8 cellular contexts compared by ENCODE assay signal in the genomic region with DNA sequence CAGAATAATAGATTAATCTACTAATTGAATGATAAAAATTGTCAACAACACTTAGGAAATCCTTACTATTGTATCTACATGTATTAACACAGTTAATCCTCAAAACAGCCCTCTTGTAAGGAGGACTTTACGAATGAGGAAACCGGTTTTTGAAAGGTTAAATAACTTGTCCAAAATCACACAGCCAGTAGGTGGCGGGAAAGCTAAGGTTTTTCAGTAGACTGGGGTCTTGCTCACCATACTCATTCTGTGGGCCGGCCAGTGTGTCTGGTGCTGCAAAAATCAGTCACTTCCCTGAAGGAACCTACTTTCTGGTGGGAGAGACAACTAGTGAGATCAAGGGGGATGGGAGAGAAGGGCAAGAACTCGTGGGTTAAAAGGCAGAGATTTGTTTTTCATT. TPM values are rescaled to one million over a fixed set of nuclear protein-coding genes. Genes with fewer than 3 reads are reported as not detected.
DNase-seq lines count a peak whose midpoint lies in the region; ATAC-seq and TF ChIP-seq lines count a peak whose summit lies in the region.

No MANE protein-coding gene starts in this region.

- intact Hi-C loops in left ventricle myocardium inferior (cut with micrococcal nuclease) = no loop called here
- intact Hi-C loops in testis (cut with DNase I; ENCODE audit: low total_unique reads) = no loop called here
- intact Hi-C loops in vagina (cut with DNase I) = loop anchor here (10.0 kb wide), 1 partner anchor 107 kb away; no protein-coding TSS in a partner anchor

- DNase-seq in left ventricle myocardium inferior (no peak), right atrium auricular region (ENCODE audit: low spot score) (no peak), NOMO-1 treated with dmso at 0.1 percent for 144 hours (lab: John Stamatoyannopoulos, UW; ENCODE audit: unreplicated experiment) (peak; percentile 63), epithelial cell of proximal tubule (ENCODE audit: low read depth) (no peak), testis (peak; percentile 55), kidney glomerular epithelial cell (lab: John Stamatoyannopoulos, UW) (no peak), vagina (ENCODE audit: extremely low spot score in 2 of 2) (no peak), left lobe of liver (ENCODE audit: low spot score) (no peak)

- H3K4me1 ChIP-seq in left ventricle myocardium inferior (peaks cover 30% of the 10 kb centered on the region), right atrium auricular region (peaks cover 0 to 25% of the 10 kb centered on the region in 2 donors), testis (peaks cover 20% of the 10 kb centered on the region), vagina (peaks cover 15% of the 10 kb centered on the region)

- H3K4me3 ChIP-seq in left ventricle myocardium inferior (no peak overlapping the region), right atrium auricular region (no peak overlapping the region), epithelial cell of proximal tubule (ENCODE audit: low read depth, low read length) (no peak overlapping the region), testis (no peak overlapping the region), vagina (no peak overlapping the region)

- peaks cover 20% of the 10 kb centered on the region for H3K36me3 ChIP-seq in left ventricle myocardium inferior
- H3K36me3 ChIP-seq in right atrium auricular region = no peaks in the 10 kb centered on the region
- H3K36me3 ChIP-seq in testis (ENCODE audit: low read depth, missing control alignments) = no peaks in the 10 kb centered on the region
- H3K36me3 ChIP-seq in vagina = peaks cover 0 to 7% of the 10 kb centered on the region in 2 donors

- H3K27ac ChIP-seq in left ventricle myocardium inferior (replicated peaks) (no peak overlapping the region), right atrium auricular region (no peak overlapping the region), testis (no peak overlapping the region), vagina (no peak overlapping the region)

- TF ChIP-seq CTCF in left ventricle myocardium inferior (IDR thresholded peaks at IDR 0.05; ENCODE audit: borderline replicate concordance) (peak; percentile 30), right atrium auricular region (IDR thresholded peaks at IDR 0.05) (peak in 1 of 2 donors; percentile 53), epithelial cell of proximal tubule (conservative IDR thresholded peaks at IDR 0.05; ENCODE audit: low read depth, low read length) (peak; percentile 54), testis (IDR thresholded peaks at IDR 0.05) (peak; percentile 26 to 42 (median 39)), vagina (IDR thresholded peaks at IDR 0.05) (no peak)

- H3K9me3 ChIP-seq in left ventricle myocardium inferior (replicated peaks) = no peaks in the 10 kb centered on the region
- no peaks in the 10 kb centered on the region for H3K9me3 ChIP-seq in right atrium auricular region
- no peaks in the 10 kb centered on the region for H3K9me3 ChIP-seq in testis
- no peaks in the 10 kb centered on the region for H3K9me3 ChIP-seq in vagina

- WGBS in testis, 2 donors = 39% methylated on average over 5 of the region's 5 CpGs

- H3K27me3 ChIP-seq in left ventricle myocardium inferior (ENCODE audit: low read depth) (no peaks in the 10 kb centered on the region), right atrium auricular region (no peaks in the 10 kb centered on the region), testis (no peaks in the 10 kb centered on the region), vagina (no peaks in the 10 kb centered on the region)

- TF ChIP-seq POLR2A in testis (IDR thresholded peaks at IDR 0.05) (no peak), vagina (IDR thresholded peaks at IDR 0.05) (no peak)

- no peak for ATAC-seq in left lobe of liver

RNA-seq across cellular contexts. Expression of a gene that starts 3.8 kb away (rescaled TPM):
- total RNA-seq in left ventricle myocardium inferior = 12.1 TPM
- 10 to 100 TPM; 12.1 to 14.1 TPM for total RNA-seq in right atrium auricular region
- 17.2 and 24.1 TPM in 2 replicates for total RNA-seq in epithelial cell of proximal tubule
- total RNA-seq in testis = 10 to 100 TPM; 16.9 to 20.9 TPM
- 16.8 TPM for polyA plus RNA-seq in testis (ENCODE audit: insufficient read depth, low read depth, low replicate concordance)
- total RNA-seq in vagina = 15.5 TPM
- total RNA-seq in left lobe of liver = 14.5 TPM

RNA-seq across cellular contexts. Expression of a gene that starts 24.8 kb away (rescaled TPM):
- total RNA-seq in left ventricle myocardium inferior (6.0 TPM), right atrium auricular region (1 to 10 TPM; 6.3 to 7.4 TPM), epithelial cell of proximal tubule (2.3 and 3.8 TPM in 2 replicates), testis (1 to 10 TPM; 5.7 to 5.9 TPM), vagina (16.9 TPM), left lobe of liver (11.4 TPM)
- 3.6 TPM for polyA plus RNA-seq in testis (ENCODE audit: insufficient read depth, low read depth, low replicate concordance)

RNA-seq across cellular contexts. Expression of a gene that starts 38.8 kb away (rescaled TPM):
- 27.7 TPM for total RNA-seq in left ventricle myocardium inferior
- total RNA-seq in right atrium auricular region = 10 to 100 TPM; 19.1 to 26.6 TPM
- 28.1 and 34.1 TPM in 2 replicates for total RNA-seq in epithelial cell of proximal tubule
- 10 to 100 TPM; 40.3 to 49.4 TPM for total RNA-seq in testis
- 31.6 TPM for polyA plus RNA-seq in testis (ENCODE audit: insufficient read depth, low read depth, low replicate concordance)
- 16.7 TPM for total RNA-seq in vagina
- 46.0 TPM for total RNA-seq in left lobe of liver

RNA-seq across cellular contexts. Expression of a gene that starts 39.0 kb away (rescaled TPM):
- 64.2 TPM for total RNA-seq in left ventricle myocardium inferior
- total RNA-seq in right atrium auricular region = 10 to 100 TPM; 70.3 to 91.9 TPM
- total RNA-seq in epithelial cell of proximal tubule = 54.8 and 76.3 TPM in 2 replicates
- 100 to 1,000 TPM; 105 to 122 TPM for total RNA-seq in testis
- polyA plus RNA-seq in testis (ENCODE audit: insufficient read depth, low read depth, low replicate concordance) = 88.4 TPM
- 64.6 TPM for total RNA-seq in vagina
- 149 TPM for total RNA-seq in left lobe of liver

RNA-seq across cellular contexts. Expression of a gene that starts 47.8 kb away (rescaled TPM):
- total RNA-seq in left ventricle myocardium inferior (61.7 TPM), right atrium auricular region (100 to 1,000 TPM in 1 of 2 donors, 10 to 100 TPM in 1; 67.5 to 103 TPM), epithelial cell of proximal tubule (15.9 and 24.2 TPM in 2 replicates), testis (100 to 1,000 TPM; 212 to 221 TPM), vagina (41.5 TPM), left lobe of liver (7.3 TPM)
- polyA plus RNA-seq in testis (ENCODE audit: insufficient read depth, low read depth, low replicate concordance) = 102 TPM

Comparison
In these comparisons a context has a peak if more than half of its experiments do, and no peak if none do; other contexts are left out.
1. DNase-seq: peak in NOMO-1 treated with dmso at 0.1 percent for 144 hours (single experiment) and testis (single experiment); none in left ventricle myocardium inferior (single experiment), right atrium auricular region (single experiment), epithelial cell of proximal tubule (single experiment), kidney glomerular epithelial cell (single experiment), vagina (0 of 2) and left lobe of liver (single experiment).
2. CTCF ChIP-seq: peak in left ventricle myocardium inferior (single experiment), epithelial cell of proximal tubule (single experiment) and testis (3 of 3); none in vagina (0 of 3).